In genomic region chr5:92969191-92969780, GRCh38 we compare ENCODE assay signal across 1 cellular context.
TF ChIP-seq lines count a peak whose summit lies in the region.

No MANE protein-coding gene starts in this region.

TF ChIP-seq in HepG2, 621 proteins besides CTCF, POLR2A, EP300 and RAD21 (continued from another document and continues in another):
- TF ChIP-seq ARID5B (CRISPR knock-in tag; IDR thresholded peaks at IDR 0.05) (no peak; the same call in 1 of the 2 replicates), MAFF (IDR thresholded peaks at IDR 0.05; ENCODE audit: low read depth, low read length) (no peak), ZNF280B (CRISPR knock-in tag; IDR thresholded peaks at IDR 0.05; ENCODE audit: borderline replicate concordance) (no peak), BRD4 (CRISPR knock-in tag; IDR thresholded peaks at IDR 0.05) (peak; percentile 94), SAFB2 (CRISPR knock-in tag; IDR thresholded peaks at IDR 0.05; ENCODE audit: borderline replicate concordance, low read depth) (no peak), SMAD3 (CRISPR knock-in tag; IDR thresholded peaks at IDR 0.05) (no peak), SMAD9 (CRISPR knock-in tag; IDR thresholded peaks at IDR 0.05) (no peak), PRMT3 (CRISPR knock-in tag; IDR thresholded peaks at IDR 0.05; ENCODE audit: borderline replicate concordance, low read depth) (no peak), ZNF605 (CRISPR knock-in tag; IDR thresholded peaks at IDR 0.05) (0 out of 2 replicates have a peak, but pooled peaks have one; percentile 24), KDM2A (CRISPR knock-in tag; IDR thresholded peaks at IDR 0.05; ENCODE audit: borderline replicate concordance, low read depth) (no peak), FLYWCH1 (CRISPR knock-in tag; IDR thresholded peaks at IDR 0.05) (no peak), ZNF512 (CRISPR knock-in tag; IDR thresholded peaks at IDR 0.05) (no peak), HNF4G (IDR thresholded peaks at IDR 0.05; ENCODE audit: borderline replicate concordance, low read depth, low read length) (no peak), HNF4G (CRISPR knock-in tag; IDR thresholded peaks at IDR 0.05; ENCODE audit: borderline replicate concordance, low read depth) (no peak), GATAD2A (CRISPR knock-in tag; IDR thresholded peaks at IDR 0.05) (peak; percentile 85), CAMTA2 (CRISPR knock-in tag; IDR thresholded peaks at IDR 0.05; ENCODE audit: borderline replicate concordance) (no peak), LBX2 (CRISPR knock-in tag; IDR thresholded peaks at IDR 0.05; ENCODE audit: borderline replicate concordance) (no peak), ZNF570 (CRISPR knock-in tag; IDR thresholded peaks at IDR 0.05; ENCODE audit: borderline replicate concordance) (no peak), ARNT (IDR thresholded peaks at IDR 0.05) (no peak), ZBTB43 (CRISPR knock-in tag; conservative IDR thresholded peaks at IDR 0.05) (no peak), ZMAT3 (CRISPR knock-in tag; conservative IDR thresholded peaks at IDR 0.05) (no peak), SMAD1 (CRISPR knock-in tag; IDR thresholded peaks at IDR 0.05; ENCODE audit: borderline replicate concordance, low read depth) (no peak), TCF12 (IDR thresholded peaks at IDR 0.05) (no peak), TCF12 (CRISPR knock-in tag; IDR thresholded peaks at IDR 0.05) (no peak), ZNF225 (CRISPR knock-in tag; IDR thresholded peaks at IDR 0.05) (no peak), HMGA1 (CRISPR knock-in tag; conservative IDR thresholded peaks at IDR 0.05) (no peak), ZKSCAN1 (IDR thresholded peaks at IDR 0.05; ENCODE audit: low read length) (no peak), MED1 (CRISPR knock-in tag; IDR thresholded peaks at IDR 0.05) (peak; percentile 56; the same call in 1 of the 2 replicates), ZNF772 (CRISPR knock-in tag; IDR thresholded peaks at IDR 0.05) (no peak), KDM1A (CRISPR knock-in tag; IDR thresholded peaks at IDR 0.05) (no peak), ZBTB34 (CRISPR knock-in tag; IDR thresholded peaks at IDR 0.05) (peak; percentile 60; the same call in 1 of the 2 replicates), SOX6 (IDR thresholded peaks at IDR 0.05) (no peak), SOX6 (CRISPR knock-in tag; IDR thresholded peaks at IDR 0.05) (no peak), ZNF567 (CRISPR knock-in tag; IDR thresholded peaks at IDR 0.05; ENCODE audit: borderline replicate concordance) (no peak), CBX5 (CRISPR knock-in tag; IDR thresholded peaks at IDR 0.05; ENCODE audit: borderline replicate concordance) (no peak)
- TF ChIP-seq, protein P1, sequence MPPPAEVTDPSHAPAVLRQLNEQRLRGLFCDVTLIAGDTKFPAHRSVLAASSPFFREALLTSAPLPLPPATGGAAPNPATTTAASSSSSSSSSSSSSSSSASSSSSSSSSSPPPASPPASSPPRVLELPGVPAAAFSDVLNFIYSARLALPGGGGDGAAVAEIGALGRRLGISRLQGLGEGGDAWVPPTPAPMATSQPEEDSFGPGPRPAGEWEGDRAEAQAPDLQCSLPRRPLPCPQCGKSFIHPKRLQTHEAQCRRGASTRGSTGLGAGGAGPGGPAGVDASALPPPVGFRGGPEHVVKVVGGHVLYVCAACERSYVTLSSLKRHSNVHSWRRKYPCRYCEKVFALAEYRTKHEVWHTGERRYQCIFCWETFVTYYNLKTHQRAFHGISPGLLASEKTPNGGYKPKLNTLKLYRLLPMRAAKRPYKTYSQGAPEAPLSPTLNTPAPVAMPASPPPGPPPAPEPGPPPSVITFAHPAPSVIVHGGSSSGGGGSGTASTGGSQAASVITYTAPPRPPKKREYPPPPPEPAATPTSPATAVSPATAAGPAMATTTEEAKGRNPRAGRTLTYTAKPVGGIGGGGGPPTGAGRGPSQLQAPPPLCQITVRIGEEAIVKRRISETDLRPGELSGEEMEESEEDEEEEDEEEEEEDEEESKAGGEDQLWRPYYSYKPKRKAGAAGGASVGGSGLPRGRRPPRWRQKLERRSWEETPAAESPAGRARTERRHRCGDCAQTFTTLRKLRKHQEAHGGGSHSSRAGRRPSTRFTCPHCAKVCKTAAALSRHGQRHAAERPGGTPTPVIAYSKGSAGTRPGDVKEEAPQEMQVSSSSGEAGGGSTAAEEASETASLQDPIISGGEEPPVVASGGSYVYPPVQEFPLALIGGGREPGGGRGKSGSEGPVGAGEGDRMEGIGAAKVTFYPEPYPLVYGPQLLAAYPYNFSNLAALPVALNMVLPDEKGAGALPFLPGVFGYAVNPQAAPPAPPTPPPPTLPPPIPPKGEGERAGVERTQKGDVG (CRISPR knock-in tag; IDR thresholded peaks at IDR 0.05; ENCODE audit: borderline replicate concordance), result no peak
- TF ChIP-seq, protein P2, sequence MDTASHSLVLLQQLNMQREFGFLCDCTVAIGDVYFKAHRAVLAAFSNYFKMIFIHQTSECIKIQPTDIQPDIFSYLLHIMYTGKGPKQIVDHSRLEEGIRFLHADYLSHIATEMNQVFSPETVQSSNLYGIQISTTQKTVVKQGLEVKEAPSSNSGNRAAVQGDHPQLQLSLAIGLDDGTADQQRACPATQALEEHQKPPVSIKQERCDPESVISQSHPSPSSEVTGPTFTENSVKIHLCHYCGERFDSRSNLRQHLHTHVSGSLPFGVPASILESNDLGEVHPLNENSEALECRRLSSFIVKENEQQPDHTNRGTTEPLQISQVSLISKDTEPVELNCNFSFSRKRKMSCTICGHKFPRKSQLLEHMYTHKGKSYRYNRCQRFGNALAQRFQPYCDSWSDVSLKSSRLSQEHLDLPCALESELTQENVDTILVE (CRISPR knock-in tag; IDR thresholded peaks at IDR 0.05), result 0 out of 2 replicates have a peak, but pooled peaks have one; percentile 6
- TF ChIP-seq, protein P3, sequence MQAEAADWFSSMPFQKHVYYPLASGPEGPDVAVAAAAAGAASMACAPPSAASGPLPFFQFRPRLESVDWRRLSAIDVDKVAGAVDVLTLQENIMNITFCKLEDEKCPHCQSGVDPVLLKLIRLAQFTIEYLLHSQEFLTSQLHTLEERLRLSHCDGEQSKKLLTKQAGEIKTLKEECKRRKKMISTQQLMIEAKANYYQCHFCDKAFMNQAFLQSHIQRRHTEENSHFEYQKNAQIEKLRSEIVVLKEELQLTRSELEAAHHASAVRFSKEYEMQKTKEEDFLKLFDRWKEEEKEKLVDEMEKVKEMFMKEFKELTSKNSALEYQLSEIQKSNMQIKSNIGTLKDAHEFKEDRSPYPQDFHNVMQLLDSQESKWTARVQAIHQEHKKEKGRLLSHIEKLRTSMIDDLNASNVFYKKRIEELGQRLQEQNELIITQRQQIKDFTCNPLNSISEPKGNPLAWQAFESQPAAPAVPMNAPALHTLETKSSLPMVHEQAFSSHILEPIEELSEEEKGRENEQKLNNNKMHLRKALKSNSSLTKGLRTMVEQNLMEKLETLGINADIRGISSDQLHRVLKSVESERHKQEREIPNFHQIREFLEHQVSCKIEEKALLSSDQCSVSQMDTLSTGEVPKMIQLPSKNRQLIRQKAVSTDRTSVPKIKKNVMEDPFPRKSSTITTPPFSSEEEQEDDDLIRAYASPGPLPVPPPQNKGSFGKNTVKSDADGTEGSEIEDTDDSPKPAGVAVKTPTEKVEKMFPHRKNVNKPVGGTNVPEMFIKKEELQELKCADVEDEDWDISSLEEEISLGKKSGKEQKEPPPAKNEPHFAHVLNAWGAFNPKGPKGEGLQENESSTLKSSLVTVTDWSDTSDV (CRISPR knock-in tag; IDR thresholded peaks at IDR 0.05), result no peak
- TF ChIP-seq, protein P4, sequence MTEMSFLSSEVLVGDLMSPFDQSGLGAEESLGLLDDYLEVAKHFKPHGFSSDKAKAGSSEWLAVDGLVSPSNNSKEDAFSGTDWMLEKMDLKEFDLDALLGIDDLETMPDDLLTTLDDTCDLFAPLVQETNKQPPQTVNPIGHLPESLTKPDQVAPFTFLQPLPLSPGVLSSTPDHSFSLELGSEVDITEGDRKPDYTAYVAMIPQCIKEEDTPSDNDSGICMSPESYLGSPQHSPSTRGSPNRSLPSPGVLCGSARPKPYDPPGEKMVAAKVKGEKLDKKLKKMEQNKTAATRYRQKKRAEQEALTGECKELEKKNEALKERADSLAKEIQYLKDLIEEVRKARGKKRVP (CRISPR knock-in tag; IDR thresholded peaks at IDR 0.05), result peak in 1 of 2 experiments; percentile 77; a peak in 1 of 4 replicates
- TF ChIP-seq, protein P5, sequence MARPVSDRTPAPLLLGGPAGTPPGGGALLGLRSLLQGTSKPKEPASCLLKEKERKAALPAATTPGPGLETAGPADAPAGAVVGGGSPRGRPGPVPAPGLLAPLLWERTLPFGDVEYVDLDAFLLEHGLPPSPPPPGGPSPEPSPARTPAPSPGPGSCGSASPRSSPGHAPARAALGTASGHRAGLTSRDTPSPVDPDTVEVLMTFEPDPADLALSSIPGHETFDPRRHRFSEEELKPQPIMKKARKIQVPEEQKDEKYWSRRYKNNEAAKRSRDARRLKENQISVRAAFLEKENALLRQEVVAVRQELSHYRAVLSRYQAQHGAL (CRISPR knock-in tag; IDR thresholded peaks at IDR 0.05; ENCODE audit: not compliant biosample characterization), result no peak
- TF ChIP-seq, protein P6, sequence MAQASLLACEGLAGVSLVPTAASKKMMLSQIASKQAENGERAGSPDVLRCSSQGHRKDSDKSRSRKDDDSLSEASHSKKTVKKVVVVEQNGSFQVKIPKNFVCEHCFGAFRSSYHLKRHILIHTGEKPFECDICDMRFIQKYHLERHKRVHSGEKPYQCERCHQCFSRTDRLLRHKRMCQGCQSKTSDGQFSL (CRISPR knock-in tag; IDR thresholded peaks at IDR 0.05), result no peak
